In genomic region chr1:201481761-201482493, GRCh38 we compare ENCODE assay signal across 8 cellular contexts. TPM values are rescaled to one million over a fixed set of nuclear protein-coding genes. Genes with fewer than 3 reads are reported as not detected.
DNase-seq lines count a peak whose midpoint lies in the region; ATAC-seq, FAIRE-seq and TF ChIP-seq lines count a peak whose summit lies in the region.

No MANE protein-coding gene starts in this region.

- FAIRE-seq in pancreas (lab: Jason Lieb, UNC) = no peak

- H3K9me3 ChIP-seq in MG63 = no peaks in the 10 kb centered on the region
- no peaks in the 10 kb centered on the region for H3K9me3 ChIP-seq in SK-N-SH
- no peaks in the 10 kb centered on the region for H3K9me3 ChIP-seq in pancreas
- H3K9me3 ChIP-seq in thymus (ENCODE audit: control insufficient read depth) = no peaks in the 10 kb centered on the region

- H3K4me1 ChIP-seq in SK-N-SH (ENCODE audit: control insufficient read depth in 1 of 2, insufficient read depth in 2 of 2, low read depth in 1 of 2, low read length in 1 of 2) (peaks cover 0 to 6% of the 10 kb centered on the region in 2 experiments; a peak in 2 of 4 replicates), pancreas (peaks cover 3 to 20% (median 10%) of the 10 kb centered on the region in 3 donors), thymus (ENCODE audit: control insufficient read depth, insufficient read depth, low read length) (peaks cover 7% of the 10 kb centered on the region)

- no peaks in the 10 kb centered on the region; the same call in 1 of the 2 replicates for H3K79me2 ChIP-seq in SK-N-SH (ENCODE audit: insufficient read depth)

- H3K27ac ChIP-seq in SK-N-SH (ENCODE audit: low read depth in 2 of 2, low read length in 1 of 2) = 0 out of 4 replicates have a peak overlapping the region, but pooled peaks of 1 of the 2 experiments have one; percentile 13
- H3K27ac ChIP-seq in pancreas = peak overlapping the region in 1 of 4 donors; percentile 77
- no peak overlapping the region for H3K27ac ChIP-seq in thymus (ENCODE audit: low read depth)

- H3K36me3 ChIP-seq in MG63 (peaks cover 10% of the 10 kb centered on the region; the same call in 1 of the 2 replicates), SK-N-SH (replicated peaks in 1 of 2; ENCODE audit: control insufficient read depth in 1 of 2, insufficient read depth in 2 of 2, low read length in 1 of 2) (peaks cover 9 to 27% of the 10 kb centered on the region in 2 experiments), pancreas (peaks cover 0 to 24% (median 7%) of the 10 kb centered on the region in 3 donors), thymus (ENCODE audit: control insufficient read depth, insufficient read depth) (peaks cover 4% of the 10 kb centered on the region)

- intact Hi-C loops in head of caudate nucleus (cut with DNase I) = loop anchor here (1.0 kb wide), 1 partner anchor 31 kb away; no protein-coding TSS in a partner anchor
- intact Hi-C loops in pancreas (cut with DNase I) = loop anchor here in 1 of 3 donors (5.0 kb wide), 1 partner anchor 35 kb away; no protein-coding TSS in a partner anchor

- POLR2A ChIA-PET in SK-N-SH (lab: Yijun Ruan, JAX) = interaction anchor here (1.0 to 1.1 kb wide), 2 partner anchors 13 to 31 kb away, joined by 3 to 4 read pairs; partner anchors contain the start of gene PHLDA3

- H3K9ac ChIP-seq in SK-N-SH = no peak overlapping the region

- H2AFZ ChIP-seq in SK-N-SH (ENCODE audit: low read depth) = 0 out of 2 replicates have a peak overlapping the region, but pooled peaks have one; percentile 35

- no peak for TF ChIP-seq EP300 in SK-N-SH (IDR thresholded peaks at IDR 0.05; ENCODE audit: borderline replicate concordance in 1 of 2, low read depth in 1 of 2, low read length in 1 of 2)

- peak; percentile 86 for TF ChIP-seq CTCF in SK-N-SH (IDR thresholded peaks at IDR 0.05)
- peak; percentile 87 to 89 (median 88) for TF ChIP-seq CTCF in pancreas (IDR thresholded peaks at IDR 0.05)

- peak; percentile 77 to 91 (median 83) for ATAC-seq in pancreas

- peaks cover 21% of the 10 kb centered on the region for H3F3A ChIP-seq in SK-N-SH (replicated peaks; ENCODE audit: insufficient read depth)

- H3K4me3 ChIP-seq in MG63 = no peak overlapping the region
- peak overlapping the region in 1 of 2 experiments; percentile 9; a peak in 1 of 4 replicates for H3K4me3 ChIP-seq in SK-N-SH (ENCODE audit: low read depth in 2 of 2, low read length in 1 of 2)
- H3K4me3 ChIP-seq in pancreas = peak overlapping the region in 1 of 4 donors; percentile 45
- H3K4me3 ChIP-seq in thymus (ENCODE audit: low read length) = peak overlapping the region; percentile 27

- H4K20me1 ChIP-seq in SK-N-SH (ENCODE audit: insufficient read depth) = no peaks in the 10 kb centered on the region

- 46% methylated on average over 31 of the region's 35 CpGs for WGBS in SK-N-SH (ENCODE audit: low lambda C conversion rate)
- 8% methylated on average over 33 to 35 of the region's 35 CpGs for WGBS in pancreas, 2 donors
- 6% methylated on average over 35 of the region's 35 CpGs for WGBS in thymus

- CTCF ChIA-PET in SK-N-SH (lab: Yijun Ruan, JAX) = interaction anchor here (0.6 to 22.5 kb wide), 36 partner anchors 12 to 405 kb away, joined by 3 to 860 read pairs (median 4); partner anchors contain the start of genes CSRP1 and PHLDA3

- H3K9me2 ChIP-seq in SK-N-SH = no peaks in the 10 kb centered on the region

- H3K4me2 ChIP-seq in SK-N-SH = no peak overlapping the region

- H3K27me3 ChIP-seq in MG63 (no peaks in the 10 kb centered on the region), SK-N-SH (ENCODE audit: insufficient read depth) (no peaks in the 10 kb centered on the region), pancreas (no peaks in the 10 kb centered on the region), thymus (ENCODE audit: control insufficient read depth, insufficient read depth) (peaks cover 12% of the 10 kb centered on the region)

- DNase-seq in GDM1 (lab: John Stamatoyannopoulos, UW) (peak; percentile 79), HCEC 1CT (peak; percentile 77), MG63 (peak; percentile 78), SK-N-SH (peak; percentile 95), head of caudate nucleus (peak; percentile 79 to 96 (median 90)), pancreas (peak; percentile 82 to 95 (median 90))
- peak; percentile 83 for DNase-seq in activated naive CD4-positive, alpha-beta T cell treated with anti-CD3 and anti-CD28 coated beads, Interleukin-2, amount 50 U/mL, for 16 hours

- TF ChIP-seq RAD21 in SK-N-SH (IDR thresholded peaks at IDR 0.05; ENCODE audit: low read length) = peak; percentile 93

TF ChIP-seq in SK-N-SH, 30 proteins besides CTCF, POLR2A, EP300 and RAD21:
- TF ChIP-seq SMC3 (IDR thresholded peaks at IDR 0.05; ENCODE audit: low read depth, low read length) (peak; percentile 94), MAX (IDR thresholded peaks at IDR 0.05; ENCODE audit: low read depth) (no peak)

RNA-seq across cellular contexts. Expression of gene PHLDA3, which starts 12.9 kb away (rescaled TPM):
- total RNA-seq in MG63 (2014; rRNA removed; shearing (Covaris generic); ENCODE audit: low replicate concordance) = 51.7 and 72.2 TPM in 2 replicates
- polyA plus RNA-seq in SK-N-SH (2012; rRNA removed) (105 and 108 TPM in 2 replicates), pancreas (10 to 100 TPM; 10.8 to 11.9 TPM), thymus (31.7 TPM)
- 46.1 and 93.3 TPM in 2 replicates for polyA plus RNA-seq in SK-N-SH (2012; cell fraction: cytosol; rRNA removed)
- polyA plus RNA-seq in SK-N-SH (2012; cell fraction: nucleus; rRNA removed) = 94.2 and 108 TPM in 2 replicates
- total RNA-seq in pancreas = 10 to 100 TPM in 4 of 6 donors, 1 to 10 TPM in 2; 8.6 to 24.4 (median 15.7) TPM

RNA-seq across cellular contexts. Expression of gene CSRP1, which starts 25.0 kb away (rescaled TPM):
- 108 and 190 TPM in 2 replicates for total RNA-seq in MG63 (2014; rRNA removed; shearing (Covaris generic); ENCODE audit: low replicate concordance)
- polyA plus RNA-seq in SK-N-SH (2012; rRNA removed) = 317 and 373 TPM in 2 replicates
- 237 and 288 TPM in 2 replicates for polyA plus RNA-seq in SK-N-SH (2012; cell fraction: cytosol; rRNA removed)
- polyA plus RNA-seq in SK-N-SH (2012; cell fraction: nucleus; rRNA removed) = 358 and 396 TPM in 2 replicates
- 10 to 100 TPM; 49.6 to 91.9 (median 54.8) TPM for total RNA-seq in pancreas
- polyA plus RNA-seq in pancreas = 100 to 1,000 TPM in 1 of 2 donors, 10 to 100 TPM in 1; 91.9 to 103 TPM
- 170 TPM for polyA plus RNA-seq in thymus

RNA-seq across cellular contexts. Expression of gene NAV1, which starts 57.0 kb away (rescaled TPM):
- total RNA-seq in MG63 (2014; rRNA removed; shearing (Covaris generic); ENCODE audit: low replicate concordance) = 17.7 and 22.9 TPM in 2 replicates
- polyA plus RNA-seq in SK-N-SH (2012; rRNA removed) = 13.3 and 16.1 TPM in 2 replicates
- polyA plus RNA-seq in SK-N-SH (2012; cell fraction: cytosol; rRNA removed) = 11.1 and 14.3 TPM in 2 replicates
- 39.7 and 44.9 TPM in 2 replicates for polyA plus RNA-seq in SK-N-SH (2012; cell fraction: nucleus; rRNA removed)
- total RNA-seq in pancreas = 10 to 100 TPM in 2 of 6 donors, 1 to 10 TPM in 4; 6.0 to 13.6 (median 8.1) TPM
- 1 to 10 TPM; 5.6 TPM for polyA plus RNA-seq in pancreas
- polyA plus RNA-seq in thymus = 3.4 TPM
